Comparison of ENCODE assay signal across 29 cellular contexts in genomic region chr10:132566892-132567291, GRCh38.
"Had no signal": no experiment of that assay in that cellular context is flagged by ENCODE, and none has a peak within 500 bp of the region (broad histone marks: within the 10 kb centered on the region; RNA-seq: fewer than 3 reads in every experiment).

No MANE protein-coding gene starts in this region.

- H3K36me3 Mint-ChIP-seq: activated naive CD4-positive, alpha-beta T cell treated with anti-CD3 and anti-CD28 coated beads, Interleukin-2, amount 10 ng/mL, durations not matched to agents 7 days and 5 days; type B pancreatic cell had no signal

- FAIRE-seq: astrocyte, frontal cortex, islet of Langerhans had no signal

- H3K27me3 Mint-ChIP-seq: activated CD4-positive, alpha-beta T cell treated with anti-CD3 and anti-CD28 coated beads, Interleukin-2, amount 10 ng/mL, durations not matched to agents 7 days and 5 days; activated T-cell treated with anti-CD3 and anti-CD28 coated beads, Interleukin-2, amount 50 U/mL, for 24 hours; stimulated activated naive CD8-positive, alpha-beta T cell treated with anti-CD3 and anti-CD28 coated beads, Interleukin-15, Interleukin-2, amounts not matched to agents 100 ng/mL and 50 ng/mL, for 24 hours; T-helper 17 cell; type B pancreatic cell had no signal

- H3K9ac ChIP-seq: parathyroid adenoma had no signal

- H3K36me3 ChIP-seq: esophagus squamous epithelium, right atrium auricular region, thoracic aorta, uterus had no signal

- H3K27me3 ChIP-seq: esophagus squamous epithelium, right atrium auricular region, spleen, uterus had no signal

- H3K4me3 ChIP-seq: esophagus squamous epithelium, psoas muscle, right atrium auricular region, spleen, thoracic aorta, uterus had no signal

- H3K4me3 Mint-ChIP-seq: activated CD4-positive, alpha-beta memory T cell treated with anti-CD3 and anti-CD28 coated beads, Interleukin-2, amount 10 ng/mL, durations not matched to agents 7 days and 5 days; activated CD4-positive, alpha-beta T cell treated with anti-CD3 and anti-CD28 coated beads, Interleukin-2, amount 10 ng/mL, durations not matched to agents 7 days and 5 days; activated naive CD4-positive, alpha-beta T cell treated with anti-CD3 and anti-CD28 coated beads, Interleukin-2, amount 10 ng/mL, durations not matched to agents 7 days and 5 days; activated T-cell treated with anti-CD3 and anti-CD28 coated beads, Interleukin-2, amount 50 U/mL, for 24 hours; dendritic cell treated with granulocyte-macrophage colony-stimulating factor and Interleukin-4, amounts not matched to agents 40 ng/mL and 50 ng/mL, for 4 days; naive thymus-derived CD4-positive, alpha-beta T cell; neural crest cell; stimulated activated naive CD8-positive, alpha-beta T cell treated with anti-CD3 and anti-CD28 coated beads, Interleukin-15, Interleukin-2, amounts not matched to agents 100 ng/mL and 50 ng/mL, for 24 hours; T-helper 17 cell; type B pancreatic cell had no signal

- H3K9me3 ChIP-seq: esophagus squamous epithelium, psoas muscle, right atrium auricular region, spleen, thoracic aorta, uterus had no signal

- H3K9me3 Mint-ChIP-seq: activated CD4-positive, alpha-beta memory T cell treated with anti-CD3 and anti-CD28 coated beads, Interleukin-2, amount 10 ng/mL, durations not matched to agents 7 days and 5 days; activated CD4-positive, alpha-beta T cell treated with anti-CD3 and anti-CD28 coated beads, Interleukin-2, amount 10 ng/mL, durations not matched to agents 7 days and 5 days; activated naive CD4-positive, alpha-beta T cell treated with anti-CD3 and anti-CD28 coated beads, Interleukin-2, amount 10 ng/mL, durations not matched to agents 7 days and 5 days; activated T-cell treated with anti-CD3 and anti-CD28 coated beads, Interleukin-2, amount 50 U/mL, for 24 hours; dendritic cell treated with granulocyte-macrophage colony-stimulating factor and Interleukin-4, amounts not matched to agents 40 ng/mL and 50 ng/mL, for 4 days; naive thymus-derived CD4-positive, alpha-beta T cell; neural crest cell; stimulated activated naive CD8-positive, alpha-beta T cell treated with anti-CD3 and anti-CD28 coated beads, Interleukin-15, Interleukin-2, amounts not matched to agents 100 ng/mL and 50 ng/mL, for 24 hours; type B pancreatic cell had no signal

- H2AFZ ChIP-seq: parathyroid adenoma had no signal

- H3K27ac Mint-ChIP-seq: activated CD4-positive, alpha-beta memory T cell treated with anti-CD3 and anti-CD28 coated beads, Interleukin-2, amount 10 ng/mL, durations not matched to agents 7 days and 5 days; activated CD4-positive, alpha-beta T cell treated with anti-CD3 and anti-CD28 coated beads, Interleukin-2, amount 10 ng/mL, durations not matched to agents 7 days and 5 days; activated naive CD4-positive, alpha-beta T cell treated with anti-CD3 and anti-CD28 coated beads, Interleukin-2, amount 10 ng/mL, durations not matched to agents 7 days and 5 days; activated T-cell treated with anti-CD3 and anti-CD28 coated beads, Interleukin-2, amount 50 U/mL, for 24 hours; dendritic cell treated with granulocyte-macrophage colony-stimulating factor and Interleukin-4, amounts not matched to agents 40 ng/mL and 50 ng/mL, for 4 days; stimulated activated naive CD8-positive, alpha-beta T cell treated with anti-CD3 and anti-CD28 coated beads, Interleukin-15, Interleukin-2, amounts not matched to agents 100 ng/mL and 50 ng/mL, for 24 hours; T-helper 17 cell; type B pancreatic cell had no signal

- DNase-seq: activated CD4-positive, alpha-beta memory T cell treated with anti-CD3 and anti-CD28 coated beads, Interleukin-2, amount 10 ng/mL, durations not matched to agents 7 days and 5 days; activated CD4-positive, alpha-beta T cell treated with anti-CD3 and anti-CD28 coated beads for 1 hour; activated CD4-positive, alpha-beta T cell treated with anti-CD3 and anti-CD28 coated beads, Interleukin-2, amount 10 ng/mL, durations not matched to agents 7 days and 5 days; activated CD8-positive, alpha-beta memory T cell treated with anti-CD3 and anti-CD28 coated beads, Interleukin-2, amount 50 U/mL, for 48 hours; activated gamma-delta T cell; activated naive CD4-positive, alpha-beta T cell treated with anti-CD3 and anti-CD28 coated beads, Interleukin-2, amount 10 ng/mL, durations not matched to agents 7 days and 5 days; activated T-cell treated with anti-CD3 and anti-CD28 coated beads, Interleukin-2, amount 50 U/mL, for 24 hours; amniotic stem cell; central memory CD4-positive, alpha-beta T cell; esophagus squamous epithelium; left ventricle myocardium superior; midbrain; naive thymus-derived CD4-positive, alpha-beta T cell; occipital lobe; psoas muscle; spleen; T-helper 17 cell; T1000; uterus had no signal

- ATAC-seq: left ventricle myocardium superior; naive thymus-derived CD4-positive, alpha-beta T cell; psoas muscle; T-helper 17 cell had no signal

- H3K27ac ChIP-seq: esophagus squamous epithelium, parathyroid adenoma, psoas muscle, right atrium auricular region, spleen, thoracic aorta, uterus had no signal
